Comparison of ENCODE assay signal across 8 cellular contexts in the genomic region with DNA sequence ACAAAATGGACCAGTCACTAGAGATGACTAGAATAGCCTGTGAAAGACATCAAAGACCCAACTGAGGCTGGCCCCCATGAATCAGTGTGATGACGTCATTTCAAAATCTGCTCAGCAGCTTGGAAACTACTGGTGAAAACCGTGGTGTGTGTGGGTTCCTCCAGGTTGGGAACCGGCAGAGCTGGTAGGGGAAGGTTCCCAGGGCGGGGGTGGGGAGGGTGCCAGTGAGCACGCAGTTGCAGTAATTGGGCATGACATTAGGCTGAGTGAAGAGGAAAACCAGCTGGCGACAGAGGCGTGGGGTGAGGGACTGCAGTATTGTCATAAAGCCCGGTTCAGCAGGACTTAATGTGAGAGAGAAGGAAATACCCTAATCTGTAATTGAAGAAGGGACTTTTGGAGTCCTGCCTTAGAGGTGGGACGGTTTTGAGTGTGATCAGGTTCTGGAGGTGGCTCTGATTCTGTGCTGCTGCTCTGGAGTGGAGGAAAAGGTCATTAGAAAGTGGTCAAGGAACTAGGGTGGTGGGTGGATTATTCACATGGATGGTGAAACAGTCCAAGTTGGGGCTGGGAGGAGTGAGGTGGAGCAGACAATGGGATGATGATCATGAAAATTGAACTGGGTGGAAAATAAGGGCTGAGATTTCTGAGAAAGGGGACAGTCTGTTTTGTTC. TPM values are rescaled to one million over a fixed set of nuclear protein-coding genes. Genes with fewer than 3 reads are reported as not detected.
DNase-seq lines count a peak whose midpoint lies in the region; ATAC-seq and TF ChIP-seq lines count a peak whose summit lies in the region.

No MANE protein-coding gene starts in this region.

- no peaks in the 10 kb centered on the region for H3K36me3 Mint-ChIP-seq in activated naive CD4-positive, alpha-beta T cell treated with anti-CD3 and anti-CD28 coated beads, Interleukin-2, amount 10 ng/mL, durations not matched to agents 7 days and 5 days
- H3K36me3 Mint-ChIP-seq in stimulated activated memory B cell treated with anti-CD40 and anti-IgM and Interleukin-4, amounts not matched to agents 10 μg/mL and 1 μg/mL and 100 μg/mL, for 72 hours, result peaks cover 56% of the 10 kb centered on the region

- peak; percentile 63 for DNase-seq in activated naive CD4-positive, alpha-beta T cell treated with Interleukin-2 at 50 U/mL for 16 hours
- DNase-seq in activated naive CD4-positive, alpha-beta T cell treated with anti-CD3 and anti-CD28 coated beads, Interleukin-2, amount 10 ng/mL, durations not matched to agents 7 days and 5 days, result no peak
- peak; percentile 21 to 30 for DNase-seq in activated CD4-positive, alpha-beta T cell treated with anti-CD3 and anti-CD28 coated beads, Interleukin-2, amount 50 U/mL, for 4 hours
- DNase-seq in right atrium auricular region (ENCODE audit: low spot score) (no peak), NCI-H1694 (lab: John Stamatoyannopoulos, UW) (no peak), KBM-7 (no peak)

- peaks cover 23% of the 10 kb centered on the region for H3K27me3 Mint-ChIP-seq in activated naive CD4-positive, alpha-beta T cell treated with anti-CD3 and anti-CD28 coated beads, Interleukin-2, amount 10 ng/mL, durations not matched to agents 7 days and 5 days
- no peaks in the 10 kb centered on the region for H3K27me3 Mint-ChIP-seq in stimulated activated memory B cell treated with anti-CD40 and anti-IgM and Interleukin-4, amounts not matched to agents 10 μg/mL and 1 μg/mL and 100 μg/mL, for 72 hours

- H3K27ac Mint-ChIP-seq in activated naive CD4-positive, alpha-beta T cell treated with anti-CD3 and anti-CD28 coated beads, Interleukin-2, amount 10 ng/mL, durations not matched to agents 7 days and 5 days, result no peak overlapping the region
- H3K27ac Mint-ChIP-seq in stimulated activated memory B cell treated with anti-CD40 and anti-IgM and Interleukin-4, amounts not matched to agents 10 μg/mL and 1 μg/mL and 100 μg/mL, for 72 hours, result peak overlapping the region; percentile 86

- H3K9me3 ChIP-seq in right atrium auricular region, result no peaks in the 10 kb centered on the region

- peaks cover 0 to 12% of the 10 kb centered on the region in 2 donors for H3K4me1 ChIP-seq in right atrium auricular region

- peak; percentile 52 for ATAC-seq in HG03064 (IDR thresholded peaks at IDR 0.05; ENCODE audit: low read depth, unreplicated experiment)
- peak; percentile 89 for ATAC-seq in stimulated activated memory B cell treated with anti-CD40 and anti-IgM and Interleukin-4, amounts not matched to agents 10 μg/mL and 1 μg/mL and 100 μg/mL, for 72 hours

- H3K4me1 Mint-ChIP-seq in activated naive CD4-positive, alpha-beta T cell treated with anti-CD3 and anti-CD28 coated beads, Interleukin-2, amount 10 ng/mL, durations not matched to agents 7 days and 5 days, result no peaks in the 10 kb centered on the region
- H3K4me1 Mint-ChIP-seq in stimulated activated memory B cell treated with anti-CD40 and anti-IgM and Interleukin-4, amounts not matched to agents 10 μg/mL and 1 μg/mL and 100 μg/mL, for 72 hours, result peaks cover 38% of the 10 kb centered on the region

- TF ChIP-seq CTCF in right atrium auricular region (IDR thresholded peaks at IDR 0.05), result no peak

- no peak overlapping the region for H3K4me3 Mint-ChIP-seq in activated naive CD4-positive, alpha-beta T cell treated with anti-CD3 and anti-CD28 coated beads, Interleukin-2, amount 10 ng/mL, durations not matched to agents 7 days and 5 days
- peak overlapping the region; percentile 34 for H3K4me3 Mint-ChIP-seq in stimulated activated memory B cell treated with anti-CD40 and anti-IgM and Interleukin-4, amounts not matched to agents 10 μg/mL and 1 μg/mL and 100 μg/mL, for 72 hours

- CTCF ChIA-PET in activated naive CD4-positive, alpha-beta T cell treated with anti-CD3 and anti-CD28 coated beads, Interleukin-2, amount 10 ng/mL, durations not matched to agents 7 days and 5 days (lab: Charles Lee), result interaction anchor here (0.7 to 2.0 kb wide), 4 partner anchors 16 to 396 kb away, joined by 3 to 13 read pairs (median 5); no protein-coding TSS in a partner anchor

- H3K36me3 ChIP-seq in right atrium auricular region, result peaks cover 10% of the 10 kb centered on the region

- peak overlapping the region; percentile 61 to 69 for H3K27ac ChIP-seq in right atrium auricular region

- in situ Hi-C loops in KBM-7 (cut with MboI; ENCODE audit: low pct_unique_long_range_greater_than_20kb, low sequenced_read_pairs), result loop anchor here (25.0 kb wide), 1 partner anchor 401 kb away; no protein-coding TSS in a partner anchor

- H3K9me3 Mint-ChIP-seq in activated naive CD4-positive, alpha-beta T cell treated with anti-CD3 and anti-CD28 coated beads, Interleukin-2, amount 10 ng/mL, durations not matched to agents 7 days and 5 days, result no peaks in the 10 kb centered on the region
- H3K9me3 Mint-ChIP-seq in stimulated activated memory B cell treated with anti-CD40 and anti-IgM and Interleukin-4, amounts not matched to agents 10 μg/mL and 1 μg/mL and 100 μg/mL, for 72 hours, result peaks cover 5% of the 10 kb centered on the region

- H3K4me3 ChIP-seq in right atrium auricular region, result no peak overlapping the region

- H3K27me3 ChIP-seq in right atrium auricular region, result no peaks in the 10 kb centered on the region

RNA-seq across cellular contexts. Expression of a gene that starts 52.0 kb away (rescaled TPM):
- 10 to 100 TPM in 1 of 2 donors, 1 to 10 TPM in 1; 4.1 to 12.2 TPM for total RNA-seq in right atrium auricular region

Comparison
In these comparisons a context has a peak if more than half of its experiments do, and no peak if none do; other contexts are left out.
1. DNase-seq: peak in activated naive CD4-positive, alpha-beta T cell treated with Interleukin-2 at 50 U/mL for 16 hours (single experiment) and activated CD4-positive, alpha-beta T cell treated with anti-CD3 and anti-CD28 coated beads, Interleukin-2, amount 50 U/mL, for 4 hours (2 of 2); none in activated naive CD4-positive, alpha-beta T cell treated with anti-CD3 and anti-CD28 coated beads, Interleukin-2, amount 10 ng/mL, durations not matched to agents 7 days and 5 days (single experiment), right atrium auricular region (single experiment), NCI-H1694 (single experiment) and KBM-7 (single experiment).